Comparison of ENCODE assay signal across 8 cellular contexts in the genomic region with DNA sequence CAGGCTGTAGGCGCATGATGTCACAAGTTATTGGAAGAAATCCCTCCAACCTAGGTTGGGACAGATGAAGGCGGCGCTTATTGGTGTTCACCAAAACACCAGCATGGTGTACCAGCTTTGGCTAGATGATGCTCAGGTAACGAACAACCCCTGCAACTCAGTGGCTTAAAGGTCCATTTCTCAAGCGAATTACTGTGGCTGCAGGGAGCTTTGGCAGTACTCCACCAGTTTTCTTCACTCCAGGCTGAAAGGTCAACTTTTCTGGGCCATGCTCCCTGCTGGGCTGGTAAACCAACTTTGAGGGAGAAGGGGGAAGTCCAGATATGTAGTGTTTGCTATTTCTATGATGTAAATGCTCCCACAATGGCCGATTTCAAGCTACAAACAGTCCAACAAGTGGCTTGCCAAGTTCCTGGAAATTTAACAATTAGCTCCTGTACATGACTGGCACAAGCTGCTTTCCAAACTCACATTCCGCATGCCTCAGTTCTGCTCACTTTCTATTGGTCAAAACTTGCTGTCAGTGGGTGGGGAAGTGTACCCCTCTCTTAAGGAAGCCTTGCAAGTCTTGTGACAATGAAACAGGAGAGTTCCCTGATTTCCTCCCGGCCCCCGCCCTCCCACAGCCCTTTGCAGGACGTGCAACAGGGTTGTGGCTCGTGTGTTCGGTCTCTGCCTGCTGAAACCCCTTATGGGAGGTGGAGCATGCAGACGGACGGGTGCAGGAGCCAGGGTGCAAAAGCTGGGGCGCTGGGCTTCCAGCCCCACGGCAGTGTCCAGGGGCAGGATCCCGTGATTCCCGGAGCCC. TPM values are rescaled to one million over a fixed set of nuclear protein-coding genes. Genes with fewer than 3 reads are reported as not detected.
DNase-seq lines count a peak whose midpoint lies in the region; ATAC-seq and TF ChIP-seq lines count a peak whose summit lies in the region.

No MANE protein-coding gene starts in this region.

- peak overlapping the region; percentile 88 for H3K27ac ChIP-seq in neural cell (ENCODE audit: low read length)

- peak; percentile 25 for ATAC-seq in GM21528 (IDR thresholded peaks at IDR 0.05; ENCODE audit: low FRiP score, unreplicated experiment)
- no peak for ATAC-seq in GM21381 (IDR thresholded peaks at IDR 0.05; ENCODE audit: unreplicated experiment)

- no peaks in the 10 kb centered on the region for H3K9me2 ChIP-seq in neural cell (ENCODE audit: insufficient read depth, low read length)

- no peak for TF ChIP-seq EP300 in neural cell (conservative IDR thresholded peaks at IDR 0.05; ENCODE audit: poor library complexity, severe bottlenecking)

- H4K20me1 ChIP-seq in neural cell (ENCODE audit: insufficient read depth) = no peaks in the 10 kb centered on the region

- peak overlapping the region; percentile 89 for H3K9ac ChIP-seq in neural cell (ENCODE audit: low read length)

- H3K4me3 ChIP-seq in AG04449 (ENCODE audit: low read depth, low read length) (peak overlapping the region; percentile 73), neural cell (ENCODE audit: low read length) (peak overlapping the region; percentile 88)

- H3K27me3 ChIP-seq in neural cell (ENCODE audit: insufficient read depth, low read depth, low read length) = no peaks in the 10 kb centered on the region

- peaks cover 6% of the 10 kb centered on the region for H3K36me3 ChIP-seq in neural cell (ENCODE audit: insufficient read depth, low read length)

- peak overlapping the region; percentile 86 for H3K4me2 ChIP-seq in neural cell (ENCODE audit: low read length)

- no peaks in the 10 kb centered on the region for H3F3A ChIP-seq in neural cell (ENCODE audit: insufficient read depth, low read length, poor library complexity, severe bottlenecking)

- no peak for TF ChIP-seq RAD21 in neural cell (conservative IDR thresholded peaks at IDR 0.05)

- POLR2A ChIA-PET in AG04449 (lab: Yijun Ruan, JAX) = no interaction called here

- TF ChIP-seq CTCF in AG04449 (IDR thresholded peaks at IDR 0.05; ENCODE audit: insufficient read depth, low read length, missing control alignments) (no peak), neural cell (IDR thresholded peaks at IDR 0.05; ENCODE audit: poor library complexity, severe bottlenecking) (no peak)

- CTCF ChIA-PET in AG04449 (lab: Yijun Ruan, JAX) = interaction anchor here (1.8 to 5.1 kb wide), 2 partner anchors 10 to 405 kb away, joined by 12 to 73 read pairs; a partner anchor contains a TSS

- H3K79me2 ChIP-seq in neural cell (replicated peaks; ENCODE audit: insufficient read depth, low read length) = peaks cover 12% of the 10 kb centered on the region

- DNase-seq in AG04449 (ENCODE audit: low read depth, low spot score) (no peak), UCSD-AML1 (lab: John Stamatoyannopoulos, UW; ENCODE audit: unreplicated experiment) (peak; percentile 28), fibroblast of the conjunctiva (ENCODE audit: low read depth) (peak; percentile 41), iPS-NIHi7 (ENCODE audit: extremely low spot score) (no peak)
- no peak for DNase-seq in stimulated activated naive CD4-positive, alpha-beta T cell (lab: John Stamatoyannopoulos, UW)

- H2AFZ ChIP-seq in neural cell (ENCODE audit: low read depth, low read length) = peak overlapping the region; percentile 35

- H3K9me3 ChIP-seq in neural cell (ENCODE audit: low read length) = peaks cover 6% of the 10 kb centered on the region

TF ChIP-seq in neural cell, 6 proteins besides CTCF, POLR2A, EP300 and RAD21:
- no peak for TF ChIP-seq TAF1 (IDR thresholded peaks at IDR 0.05; ENCODE audit: low read depth)
- TF ChIP-seq MXI1 (conservative IDR thresholded peaks at IDR 0.05; ENCODE audit: poor library complexity, severe bottlenecking) = no peak
- TF ChIP-seq SMC3 (conservative IDR thresholded peaks at IDR 0.05; ENCODE audit: poor library complexity) = no peak
- TF ChIP-seq POLR2AphosphoS5 (IDR thresholded peaks at IDR 0.05) = no peak
- TF ChIP-seq EZH2 (IDR thresholded peaks at IDR 0.05; ENCODE audit: borderline replicate concordance, insufficient read depth, low read length, poor library complexity, severe bottlenecking) = no peak
- TF ChIP-seq, protein P1, sequence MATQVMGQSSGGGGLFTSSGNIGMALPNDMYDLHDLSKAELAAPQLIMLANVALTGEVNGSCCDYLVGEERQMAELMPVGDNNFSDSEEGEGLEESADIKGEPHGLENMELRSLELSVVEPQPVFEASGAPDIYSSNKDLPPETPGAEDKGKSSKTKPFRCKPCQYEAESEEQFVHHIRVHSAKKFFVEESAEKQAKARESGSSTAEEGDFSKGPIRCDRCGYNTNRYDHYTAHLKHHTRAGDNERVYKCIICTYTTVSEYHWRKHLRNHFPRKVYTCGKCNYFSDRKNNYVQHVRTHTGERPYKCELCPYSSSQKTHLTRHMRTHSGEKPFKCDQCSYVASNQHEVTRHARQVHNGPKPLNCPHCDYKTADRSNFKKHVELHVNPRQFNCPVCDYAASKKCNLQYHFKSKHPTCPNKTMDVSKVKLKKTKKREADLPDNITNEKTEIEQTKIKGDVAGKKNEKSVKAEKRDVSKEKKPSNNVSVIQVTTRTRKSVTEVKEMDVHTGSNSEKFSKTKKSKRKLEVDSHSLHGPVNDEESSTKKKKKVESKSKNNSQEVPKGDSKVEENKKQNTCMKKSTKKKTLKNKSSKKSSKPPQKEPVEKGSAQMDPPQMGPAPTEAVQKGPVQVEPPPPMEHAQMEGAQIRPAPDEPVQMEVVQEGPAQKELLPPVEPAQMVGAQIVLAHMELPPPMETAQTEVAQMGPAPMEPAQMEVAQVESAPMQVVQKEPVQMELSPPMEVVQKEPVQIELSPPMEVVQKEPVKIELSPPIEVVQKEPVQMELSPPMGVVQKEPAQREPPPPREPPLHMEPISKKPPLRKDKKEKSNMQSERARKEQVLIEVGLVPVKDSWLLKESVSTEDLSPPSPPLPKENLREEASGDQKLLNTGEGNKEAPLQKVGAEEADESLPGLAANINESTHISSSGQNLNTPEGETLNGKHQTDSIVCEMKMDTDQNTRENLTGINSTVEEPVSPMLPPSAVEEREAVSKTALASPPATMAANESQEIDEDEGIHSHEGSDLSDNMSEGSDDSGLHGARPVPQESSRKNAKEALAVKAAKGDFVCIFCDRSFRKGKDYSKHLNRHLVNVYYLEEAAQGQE (IDR thresholded peaks at IDR 0.05; ENCODE audit: borderline replicate concordance) = no peak

RNA-seq across cellular contexts. Expression of a gene that starts 0.6 kb away (rescaled TPM):
- 0.56 and 5.0 TPM in 2 replicates for polyA plus RNA-seq in neural cell
- 4.6 and 7.8 TPM in 2 replicates for polyA minus RNA-seq in neural cell

RNA-seq across cellular contexts. Expression of a gene that starts 57.5 kb away (rescaled TPM):
- 36.8 and 41.2 TPM in 2 replicates for polyA plus RNA-seq in neural cell
- polyA minus RNA-seq in neural cell = 47.5 and 55.0 TPM in 2 replicates

Comparison
In these comparisons a context has a peak if more than half of its experiments do, and no peak if none do; other contexts are left out.
1. DNase-seq: peak in UCSD-AML1 (single experiment) and fibroblast of the conjunctiva (single experiment); none in AG04449 (single experiment), iPS-NIHi7 (single experiment) and stimulated activated naive CD4-positive, alpha-beta T cell (0 of 6).